Comparison of ENCODE assay signal across 21 cellular contexts in genomic region chr6:44681782-44682181, GRCh38.
DNase-seq lines count a peak whose midpoint lies in the region; ATAC-seq and TF ChIP-seq lines count a peak whose summit lies in the region.
"Had no signal": no experiment of that assay in that cellular context is flagged by ENCODE, and none has a peak within 500 bp of the region (broad histone marks: within the 10 kb centered on the region; RNA-seq: fewer than 3 reads in every experiment).

No MANE protein-coding gene starts in this region.

- no peak overlapping the region for H3K27ac Mint-ChIP-seq in endodermal cell
- peak overlapping the region; percentile 46 for H3K27ac Mint-ChIP-seq in neural progenitor cell
- H3K27ac Mint-ChIP-seq: activated CD4-positive, alpha-beta T cell treated with anti-CD3 and anti-CD28 coated beads, Interleukin-2, amount 10 ng/mL, durations not matched to agents 24 days and 14 days; CD4-positive, CD25-positive, alpha-beta regulatory T cell; progenitor cell of endocrine pancreas had no signal

- H3K36me3 ChIP-seq in endodermal cell (ENCODE audit: control insufficient read depth, insufficient read depth, low read length), result no peaks in the 10 kb centered on the region
- no peaks in the 10 kb centered on the region for H3K36me3 ChIP-seq in neural progenitor cell

- no peaks in the 10 kb centered on the region for H3F3A ChIP-seq in neural progenitor cell (ENCODE audit: low read depth)

- no peaks in the 10 kb centered on the region for H3K36me3 Mint-ChIP-seq in endodermal cell (ENCODE audit: low read depth)
- H3K36me3 Mint-ChIP-seq in neural progenitor cell, result no peaks in the 10 kb centered on the region
- H3K36me3 Mint-ChIP-seq: CD4-positive, CD25-positive, alpha-beta regulatory T cell; naive thymus-derived CD8-positive, alpha-beta T cell had no signal

- WGBS in endodermal cell (ENCODE audit: insufficient coverage in 1 of 2, insufficient read length in 1 of 2), 2 experiments, result 83 to 90% methylated on average over 6 to 10 of the region's 10 CpGs

- no peak overlapping the region for H2AFZ ChIP-seq in neural progenitor cell (replicated peaks)

- H3K27ac ChIP-seq in endodermal cell (ENCODE audit: low read depth, low read length) (peak overlapping the region; percentile 30), neural progenitor cell (no peak overlapping the region)
- H3K27ac ChIP-seq: dorsolateral prefrontal cortex had no signal

- no peaks in the 10 kb centered on the region for H3K79me2 ChIP-seq in neural progenitor cell (ENCODE audit: low read depth)

- H3K4me3 ChIP-seq in endodermal cell (ENCODE audit: low read length) (no peak overlapping the region), neural progenitor cell (no peak overlapping the region)
- H3K4me3 ChIP-seq: dorsolateral prefrontal cortex had no signal

- H3K4me3 Mint-ChIP-seq in endodermal cell (no peak overlapping the region), neural progenitor cell (no peak overlapping the region)
- H3K4me3 Mint-ChIP-seq: activated CD4-positive, alpha-beta T cell treated with anti-CD3 and anti-CD28 coated beads, Interleukin-2, amount 10 ng/mL, durations not matched to agents 24 days and 14 days; CD4-positive, CD25-positive, alpha-beta regulatory T cell; naive thymus-derived CD8-positive, alpha-beta T cell had no signal

- H3K9me3 Mint-ChIP-seq in endodermal cell (peaks cover 4% of the 10 kb centered on the region), neural progenitor cell (peaks cover 4% of the 10 kb centered on the region)
- H3K9me3 Mint-ChIP-seq: activated CD4-positive, alpha-beta T cell treated with anti-CD3 and anti-CD28 coated beads, Interleukin-2, amount 10 ng/mL, durations not matched to agents 24 days and 14 days had no signal

- no peak for TF ChIP-seq CTCF in endodermal cell (conservative IDR thresholded peaks at IDR 0.05)
- no peak for TF ChIP-seq CTCF in neural progenitor cell (IDR thresholded peaks at IDR 0.05)

- H3K27me3 ChIP-seq in endodermal cell (ENCODE audit: control insufficient read depth, insufficient read depth, low read length, poor library complexity, severe bottlenecking) (no peaks in the 10 kb centered on the region), neural progenitor cell (no peaks in the 10 kb centered on the region)

- H4K20me1 ChIP-seq in neural progenitor cell (ENCODE audit: low read depth), result no peaks in the 10 kb centered on the region

- H3K4me1 Mint-ChIP-seq in endodermal cell, result peaks cover 7% of the 10 kb centered on the region
- peaks cover 29% of the 10 kb centered on the region for H3K4me1 Mint-ChIP-seq in neural progenitor cell
- H3K4me1 Mint-ChIP-seq: CD4-positive, CD25-positive, alpha-beta regulatory T cell had no signal

- DNase-seq in Daoy (ENCODE audit: low read depth) (peak; percentile 29), RPMI7951 (ENCODE audit: low read depth) (peak; percentile 93), endodermal cell (peak; percentile 36), neural progenitor cell (ENCODE audit: low spot score) (peak; percentile 28), NCI-H69 (lab: John Stamatoyannopoulos, UW) (no peak), NOMO-1 treated with DMSO at 0.1 percent for 48 hours (lab: John Stamatoyannopoulos, UW; ENCODE audit: unreplicated experiment) (no peak)
- no peak for DNase-seq in stimulated activated CD4-positive, alpha-beta T cell treated with anti-CD3 and anti-CD28 coated beads, Interleukin-4, amount 100 ng/mL, for 4 hours
- DNase-seq: activated CD4-positive, alpha-beta T cell treated with anti-CD3 and anti-CD28 coated beads, Interleukin-2, amount 10 ng/mL, durations not matched to agents 24 days and 14 days; activated effector memory CD4-positive, alpha-beta T cell treated with anti-CD3 and anti-CD28 coated beads, Interleukin-2, amount 50 U/mL, for 16 hours; caudate nucleus; CD4-positive, CD25-positive, alpha-beta regulatory T cell; dorsolateral prefrontal cortex; GOT3; mesendoderm; naive thymus-derived CD8-positive, alpha-beta T cell; NCI-H1417; NCI-H524 treated with DMSO at 0.1 percent for 48 hours; SHP77; trophoblast cell had no signal

- no peaks in the 10 kb centered on the region for H3K9me3 ChIP-seq in endodermal cell (ENCODE audit: control insufficient read depth, low read length)
- no peaks in the 10 kb centered on the region for H3K9me3 ChIP-seq in neural progenitor cell (ENCODE audit: low read depth)

- no peak overlapping the region for H3K4me2 ChIP-seq in neural progenitor cell

- ATAC-seq in GM19328 (IDR thresholded peaks at IDR 0.05; ENCODE audit: unreplicated experiment), result no peak
- ATAC-seq: naive thymus-derived CD8-positive, alpha-beta T cell had no signal

- H3K9ac ChIP-seq in endodermal cell (ENCODE audit: extremely low read depth, low read length, poor library complexity, severe bottlenecking), result no peak overlapping the region
- no peak overlapping the region for H3K9ac ChIP-seq in neural progenitor cell

- H3K27me3 Mint-ChIP-seq in endodermal cell (ENCODE audit: insufficient read depth), result peaks cover 3% of the 10 kb centered on the region
- H3K27me3 Mint-ChIP-seq in neural progenitor cell (ENCODE audit: insufficient read depth, low read depth), result peaks cover 6% of the 10 kb centered on the region

- H3K4me1 ChIP-seq in endodermal cell (ENCODE audit: control insufficient read depth, insufficient read depth, low read length) (peaks cover 5% of the 10 kb centered on the region), neural progenitor cell (no peaks in the 10 kb centered on the region)

Comparison
In these comparisons a context has a peak if more than half of its experiments do, and no peak if none do; other contexts are left out.
1. DNase-seq: peak in Daoy (single experiment), RPMI7951 (single experiment), endodermal cell (single experiment) and neural progenitor cell (single experiment); none in NCI-H69 (single experiment), NOMO-1 treated with DMSO at 0.1 percent for 48 hours (single experiment) and stimulated activated CD4-positive, alpha-beta T cell treated with anti-CD3 and anti-CD28 coated beads, Interleukin-4, amount 100 ng/mL, for 4 hours (0 of 2).